In the genomic region with DNA sequence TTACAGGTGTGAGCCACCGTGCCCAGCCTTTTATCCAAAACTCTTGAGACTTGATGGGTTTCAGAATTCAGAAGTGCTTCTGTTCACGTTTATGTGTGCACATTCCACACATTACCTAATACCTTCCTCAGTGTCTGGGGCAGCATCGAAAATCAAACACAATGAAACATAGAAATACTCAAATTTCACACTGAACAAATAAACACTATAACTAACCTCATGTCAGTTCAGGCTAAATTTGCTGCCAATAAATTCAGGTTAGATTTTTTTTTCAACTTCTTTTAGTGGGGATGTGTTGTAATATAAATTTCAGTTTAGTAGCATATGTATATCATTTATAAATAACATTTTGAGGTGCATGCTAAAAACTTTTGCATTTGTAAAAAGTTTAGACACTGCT, we compare ENCODE assay signal across 20 cellular contexts. TPM values are rescaled to one million over a fixed set of nuclear protein-coding genes. Genes with fewer than 3 reads are reported as not detected.
DNase-seq lines count a peak whose midpoint lies in the region; ATAC-seq and TF ChIP-seq lines count a peak whose summit lies in the region.
"Had no signal": no experiment of that assay in that cellular context is flagged by ENCODE, and none has a peak within 500 bp of the region (broad histone marks: within the 10 kb centered on the region; RNA-seq: fewer than 3 reads in every experiment).

No MANE protein-coding gene starts in this region.

- H3K4me3 ChIP-seq in Loucy (ENCODE audit: low read length, poor library complexity, severe bottlenecking) (no peak overlapping the region), mammary epithelial cell (replicated peaks in 1 of 3; ENCODE audit: insufficient read depth in 1 of 3, low read depth in 2 of 3, low read length in 3 of 3) (no peak overlapping the region), skeletal muscle satellite cell (ENCODE audit: low read length) (no peak overlapping the region)
- H3K4me3 ChIP-seq: prostate gland, transverse colon had no signal

- DNase-seq in DMS53 (lab: John Stamatoyannopoulos, UW) (peak; percentile 24), DMS53 treated with DMSO at 0.1 percent for 48 hours (lab: John Stamatoyannopoulos, UW; ENCODE audit: unreplicated experiment) (no peak), mammary epithelial cell (no peak), NCI-H774 (lab: John Stamatoyannopoulos, UW) (no peak), GM19238 (ENCODE audit: insufficient read length, low spot score) (no peak)
- DNase-seq: AML-193; DMS79 treated with DMSO at 0.1 percent for 48 hours; MV-4-11; NCI-H526 treated with DMSO at 0.1 percent for 48 hours; RPMI8226; stimulated activated CD8-positive, alpha-beta memory T cell treated with anti-CD3 and anti-CD28 coated beads, Interleukin-4, amount 100 ng/mL, for 48 hours; T-helper 9 cell; transverse colon; WERI-Rb-1 had no signal

- H3K9me2 ChIP-seq in Loucy (replicated peaks; ENCODE audit: low read depth, low read length), result no peaks in the 10 kb centered on the region

- no peak overlapping the region for H3K27ac ChIP-seq in mammary epithelial cell (ENCODE audit: insufficient read depth, low read depth, low read length)
- H3K27ac ChIP-seq: 22Rv1, KMS-11, prostate gland, transverse colon, WERI-Rb-1 had no signal

- H3K4me1 ChIP-seq in Loucy (ENCODE audit: insufficient read depth, low read length, poor library complexity, severe bottlenecking), result peaks cover 45% of the 10 kb centered on the region
- peaks cover 23% of the 10 kb centered on the region for H3K4me1 ChIP-seq in mammary epithelial cell (ENCODE audit: insufficient read depth, low read length)
- peaks cover 61% of the 10 kb centered on the region for H3K4me1 ChIP-seq in skeletal muscle satellite cell (ENCODE audit: control insufficient read depth, insufficient read depth, low read length)

- no peak for ATAC-seq in GM19463 (IDR thresholded peaks at IDR 0.05; ENCODE audit: unreplicated experiment)

- no peaks in the 10 kb centered on the region for H3F3A ChIP-seq in Loucy (ENCODE audit: low read depth)

- H3K79me2 ChIP-seq in Loucy (ENCODE audit: insufficient read depth, low read length), result peaks cover 10% of the 10 kb centered on the region
- H3K79me2 ChIP-seq in mammary epithelial cell (ENCODE audit: insufficient read depth, low read length), result peaks cover 74% of the 10 kb centered on the region

- BruUV-seq in mammary epithelial cell (replicated peaks; lab: Mats Ljungman, UMichigan), result no TSS peak

- CTCF ChIA-PET in mammary epithelial cell (lab: Charles Lee; ENCODE audit: low non-redundant PET), result no interaction called here

- no peaks in the 10 kb centered on the region for H3K9me3 ChIP-seq in Loucy (ENCODE audit: insufficient read depth, low read depth, low read length)
- H3K9me3 ChIP-seq in mammary epithelial cell (replicated peaks; ENCODE audit: insufficient read depth, low read length), result no peaks in the 10 kb centered on the region
- no peaks in the 10 kb centered on the region for H3K9me3 ChIP-seq in skeletal muscle satellite cell (replicated peaks; ENCODE audit: low read length)
- H3K9me3 ChIP-seq: prostate gland, transverse colon had no signal

- H4K20me1 ChIP-seq in Loucy (ENCODE audit: insufficient read depth, low read length, poor library complexity, severe bottlenecking) (no peaks in the 10 kb centered on the region), mammary epithelial cell (ENCODE audit: insufficient read depth, low read length) (no peaks in the 10 kb centered on the region)

- H3K27me3 ChIP-seq in Loucy (ENCODE audit: insufficient read depth, low read length, poor library complexity, severe bottlenecking), result no peaks in the 10 kb centered on the region
- H3K27me3 ChIP-seq in mammary epithelial cell (ENCODE audit: insufficient read depth, low read length), result no peaks in the 10 kb centered on the region
- no peaks in the 10 kb centered on the region for H3K27me3 ChIP-seq in skeletal muscle satellite cell (ENCODE audit: control insufficient read depth, insufficient read depth, low read length)
- H3K27me3 ChIP-seq: transverse colon had no signal

- H3K36me3 ChIP-seq in Loucy (ENCODE audit: insufficient read depth, low read length) (0 out of 2 replicates have a peak, but pooled peaks cover 4% of the 10 kb centered on the region), mammary epithelial cell (ENCODE audit: insufficient read depth, low read length) (peaks cover 9% of the 10 kb centered on the region), skeletal muscle satellite cell (ENCODE audit: insufficient read depth, low read length) (peaks cover 36% of the 10 kb centered on the region)
- H3K36me3 ChIP-seq: prostate gland had no signal

- WGBS in mammary epithelial cell (ENCODE audit: low coverage, missing lambda C conversion rate), result 94% methylated on average over 3 of the region's 3 CpGs

- intact Hi-C loops in mammary epithelial cell (cut with micrococcal nuclease), result no loop called here

- TF ChIP-seq CTCF in Loucy (conservative IDR thresholded peaks at IDR 0.05; ENCODE audit: low read length), result no peak
- TF ChIP-seq CTCF in mammary epithelial cell (conservative IDR thresholded peaks at IDR 0.05 in 1 of 2, IDR thresholded peaks at IDR 0.05 in 1 of 2; ENCODE audit: extremely low read depth in 1 of 2, insufficient read depth in 1 of 2, low read depth in 1 of 2, low read length in 2 of 2), result no peak

- H2AFZ ChIP-seq in Loucy (ENCODE audit: low read length), result no peak overlapping the region
- H2AFZ ChIP-seq in mammary epithelial cell (ENCODE audit: low read depth, low read length), result no peak overlapping the region

- H3K9ac ChIP-seq in Loucy (ENCODE audit: low read depth, low read length, poor library complexity, severe bottlenecking), result no peak overlapping the region
- no peak overlapping the region for H3K9ac ChIP-seq in mammary epithelial cell (ENCODE audit: insufficient read depth, low read length)
- no peak overlapping the region for H3K9ac ChIP-seq in skeletal muscle satellite cell (ENCODE audit: low read depth, low read length)
- H3K9ac ChIP-seq: KMS-11 had no signal

- dilution Hi-C loops in mammary epithelial cell (cut with HindIII; ENCODE audit: low sequenced_read_pairs), result loop anchor here (5.0 kb wide), 2 partner anchors 41 to 49 kb away; no protein-coding TSS in a partner anchor

- in situ Hi-C loops in mammary epithelial cell (cut with MboI; ENCODE audit: low sequenced_read_pairs in 2 of 2), result no loop called here

- H3K4me2 ChIP-seq in Loucy (ENCODE audit: low read depth, low read length, poor library complexity, severe bottlenecking), result peak overlapping the region; percentile 73
- peak overlapping the region; percentile 20 for H3K4me2 ChIP-seq in mammary epithelial cell (ENCODE audit: insufficient read depth, low read depth, low read length)
- H3K4me2 ChIP-seq in skeletal muscle satellite cell (ENCODE audit: low read length), result peak overlapping the region; percentile 77
- H3K4me2 ChIP-seq: KMS-11 had no signal

RNA-seq across cellular contexts. Expression of a gene that starts 2.8 kb away (rescaled TPM):
- total RNA-seq in mammary epithelial cell, result 10 to 100 TPM; 71.3 to 84.2 TPM
- 83.6 TPM for polyA plus RNA-seq in mammary epithelial cell
- 112 TPM for polyA minus RNA-seq in mammary epithelial cell
- 53.5 and 61.6 TPM in 2 replicates for total RNA-seq in skeletal muscle satellite cell (2012; rRNA removed)

RNA-seq across cellular contexts. Expression of a gene that starts 16.6 kb away (rescaled TPM):
- 10 to 100 TPM in 1 of 2 donors, 1 to 10 TPM in 1; 4.3 to 20.7 TPM for total RNA-seq in mammary epithelial cell
- polyA plus RNA-seq in mammary epithelial cell, result 16.2 TPM
- 47.5 TPM for polyA minus RNA-seq in mammary epithelial cell
- 54.2 TPM in 2 replicates for total RNA-seq in skeletal muscle satellite cell (2012; rRNA removed)

Comparison
In these comparisons a context has a peak if more than half of its experiments do, and no peak if none do; other contexts are left out.
1. H3K4me2 ChIP-seq: peak in every context shown above with its lines; median percentile 77 in skeletal muscle satellite cell; 73 in Loucy; 20 in mammary epithelial cell.